Comparison of ENCODE assay signal across 2 cellular contexts in the genomic region with DNA sequence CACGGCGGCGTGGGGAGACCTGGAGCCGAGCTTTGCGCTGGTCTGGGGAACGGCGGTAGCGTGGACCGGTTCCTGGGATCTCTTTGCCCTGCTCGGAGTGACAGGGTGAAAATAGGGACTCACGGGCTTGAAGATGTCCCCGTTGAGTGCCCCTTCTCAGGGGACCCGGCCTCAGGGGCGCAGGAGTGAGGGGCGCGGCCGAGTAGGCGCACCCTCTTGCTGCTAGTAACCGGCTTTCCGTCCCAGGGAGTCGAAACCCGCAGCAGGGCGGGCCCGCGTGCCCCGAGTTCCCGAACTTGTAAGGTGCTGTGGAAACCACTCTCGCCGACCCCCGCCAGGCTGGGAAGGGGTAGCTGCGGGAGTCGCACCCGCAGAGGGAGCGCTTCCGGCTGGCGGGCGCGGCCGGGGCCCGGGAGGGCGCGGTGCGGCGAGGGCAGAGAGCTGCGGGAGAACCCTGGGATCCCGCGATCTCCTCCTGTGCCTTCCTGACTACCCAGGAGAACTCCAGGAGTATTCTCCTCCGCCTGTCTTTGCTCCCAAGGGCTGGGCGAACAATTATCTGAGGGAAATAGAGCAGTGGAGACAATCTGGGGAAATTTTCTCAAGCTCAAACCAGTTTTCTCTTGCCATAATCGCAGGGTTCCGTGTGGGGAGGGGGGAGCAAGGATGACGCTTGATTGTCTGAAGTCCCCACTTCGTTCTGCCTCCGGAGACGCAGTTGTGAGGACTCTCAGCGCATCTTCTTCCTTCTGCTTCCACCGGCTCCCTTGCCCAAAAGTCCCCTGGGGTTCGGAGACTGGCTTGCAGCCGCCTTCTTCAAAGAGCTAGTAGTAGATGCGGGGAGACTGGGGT.
A peak's percentile ranks its signal among the peaks of the same experiment; 100 is the strongest.
TF ChIP-seq lines count a peak whose summit lies in the region.

No MANE protein-coding gene starts in this region.

TF ChIP-seq in HEK293T, 16 proteins besides CTCF, POLR2A, EP300 and RAD21:
- no peak for TF ChIP-seq FOXA1 (IDR thresholded peaks at IDR 0.05)
- TF ChIP-seq BHLHE40 (IDR thresholded peaks at IDR 0.05; ENCODE audit: borderline replicate concordance) = no peak
- no peak for TF ChIP-seq NFRKB (IDR thresholded peaks at IDR 0.05)
- no peak for TF ChIP-seq CTBP1 (IDR thresholded peaks at IDR 0.05; ENCODE audit: borderline replicate concordance)
- TF ChIP-seq FOXM1 (IDR thresholded peaks at IDR 0.05; ENCODE audit: borderline replicate concordance) = no peak
- no peak for TF ChIP-seq ZNF384 (IDR thresholded peaks at IDR 0.05)
- no peak for TF ChIP-seq HDGF (IDR thresholded peaks at IDR 0.05; ENCODE audit: borderline replicate concordance)
- no peak for TF ChIP-seq TARDBP (IDR thresholded peaks at IDR 0.05)
- TF ChIP-seq L3MBTL2 (conservative IDR thresholded peaks at IDR 0.05) = no peak
- no peak for TF ChIP-seq LEF1 (IDR thresholded peaks at IDR 0.05; ENCODE audit: borderline replicate concordance)
- TF ChIP-seq SP1 (IDR thresholded peaks at IDR 0.05) = no peak
- no peak for TF ChIP-seq ELF4 (IDR thresholded peaks at IDR 0.05)
- TF ChIP-seq ARNT (IDR thresholded peaks at IDR 0.05) = no peak
- TF ChIP-seq FOXK2 (IDR thresholded peaks at IDR 0.05) = no peak
- TF ChIP-seq, protein P1, sequence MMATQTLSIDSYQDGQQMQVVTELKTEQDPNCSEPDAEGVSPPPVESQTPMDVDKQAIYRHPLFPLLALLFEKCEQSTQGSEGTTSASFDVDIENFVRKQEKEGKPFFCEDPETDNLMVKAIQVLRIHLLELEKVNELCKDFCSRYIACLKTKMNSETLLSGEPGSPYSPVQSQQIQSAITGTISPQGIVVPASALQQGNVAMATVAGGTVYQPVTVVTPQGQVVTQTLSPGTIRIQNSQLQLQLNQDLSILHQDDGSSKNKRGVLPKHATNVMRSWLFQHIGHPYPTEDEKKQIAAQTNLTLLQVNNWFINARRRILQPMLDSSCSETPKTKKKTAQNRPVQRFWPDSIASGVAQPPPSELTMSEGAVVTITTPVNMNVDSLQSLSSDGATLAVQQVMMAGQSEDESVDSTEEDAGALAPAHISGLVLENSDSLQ (IDR thresholded peaks at IDR 0.05) = no peak
- no peak for TF ChIP-seq SUZ12 (IDR thresholded peaks at IDR 0.05)

TF ChIP-seq in H1, 55 proteins besides CTCF, POLR2A, EP300 and RAD21:
- TF ChIP-seq RFX5 (IDR thresholded peaks at IDR 0.05; ENCODE audit: borderline replicate concordance, low read depth, low read length) (no peak), SUZ12 (IDR thresholded peaks at IDR 0.05; ENCODE audit: low read length) (peak; percentile 83), JUN (IDR thresholded peaks at IDR 0.05; ENCODE audit: low read depth, low read length) (no peak), KDM4A (IDR thresholded peaks at IDR 0.05; ENCODE audit: low read depth, low read length, severe bottlenecking) (peak; percentile 64), RBBP5 (IDR thresholded peaks at IDR 0.05; ENCODE audit: borderline replicate concordance, low read depth, low read length) (0 out of 2 replicates have a peak, but pooled peaks have one; percentile 44), RNF2 (IDR thresholded peaks at IDR 0.05; ENCODE audit: borderline replicate concordance, low read depth, low read length, missing control alignments, poor library complexity, severe bottlenecking) (peak; percentile 49), ASH2L (IDR thresholded peaks at IDR 0.05; ENCODE audit: low read length) (peak; percentile 16), EZH2 (IDR thresholded peaks at IDR 0.05; ENCODE audit: low read depth, low read length, severe bottlenecking) (peak; percentile 90)
